In genomic region chr9:135950135-135950682, GRCh38 we compare ENCODE assay signal across 1 cellular context.
TF ChIP-seq lines count a peak whose summit lies in the region.

No MANE protein-coding gene starts in this region.

TF ChIP-seq in K562, 482 proteins besides CTCF, POLR2A, EP300 and RAD21 (continued from another document and continues in another):
- TF ChIP-seq CBX3 (IDR thresholded peaks at IDR 0.05; ENCODE audit: borderline replicate concordance in 1 of 2, low read length in 2 of 2) (peak in 1 of 2 experiments; percentile 49; a peak in 1 of 3 replicates), BCOR (IDR thresholded peaks at IDR 0.05) (peak; percentile 73; the same call in 1 of the 2 replicates), NFE2 (IDR thresholded peaks at IDR 0.05; ENCODE audit: low read depth) (no peak), KDM5B (IDR thresholded peaks at IDR 0.05; ENCODE audit: insufficient replicate concordance, low read depth, low read length) (peak; percentile 50), TARDBP (IDR thresholded peaks at IDR 0.05) (0 out of 2 replicates have a peak, but pooled peaks have one; percentile 13), ZNF75A (CRISPR knock-in tag; IDR thresholded peaks at IDR 0.05) (peak; percentile 42; the same call in 1 of the 2 replicates), ZNF764 (CRISPR knock-in tag; IDR thresholded peaks at IDR 0.05; ENCODE audit: low read depth) (no peak), ZNF766 (CRISPR knock-in tag; conservative IDR thresholded peaks at IDR 0.05) (peak; percentile 90), FOXJ2 (tag; IDR thresholded peaks at IDR 0.05) (0 out of 2 replicates have a peak, but pooled peaks have one; percentile 22), VEZF1 (CRISPR knock-in tag; IDR thresholded peaks at IDR 0.05) (peak; percentile 70), ZEB2 (IDR thresholded peaks at IDR 0.05) (peak; percentile 67), GTF2F1 (IDR thresholded peaks at IDR 0.05; ENCODE audit: low read depth, low read length) (no peak), BHLHE40 (IDR thresholded peaks at IDR 0.05; ENCODE audit: low read length) (peak; percentile 72), SPI1 (IDR thresholded peaks at IDR 0.05; ENCODE audit: borderline replicate concordance, low read depth, low read length) (peak; percentile 18; the same call in 1 of the 2 replicates), SMAD4 (CRISPR knock-in tag; conservative IDR thresholded peaks at IDR 0.05) (peak; percentile 92), SMARCA4 (IDR thresholded peaks at IDR 0.05) (peak; percentile 92), AFF1 (IDR thresholded peaks at IDR 0.05; ENCODE audit: low read depth in 1 of 2, partially characterized antibody in 2 of 2) (peak in 1 of 2 experiments; percentile 76), PHB2 (IDR thresholded peaks at IDR 0.05; ENCODE audit: low read depth) (peak; percentile 63; the same call in 1 of the 2 replicates), STAT5A (IDR thresholded peaks at IDR 0.05; ENCODE audit: borderline replicate concordance, low read length) (peak; percentile 94), ZFP30 (CRISPR knock-in tag; IDR thresholded peaks at IDR 0.05; ENCODE audit: borderline replicate concordance) (no peak), TCF7L2 (IDR thresholded peaks at IDR 0.05; ENCODE audit: low read depth, low read length) (no peak), ZNF165 (CRISPR knock-in tag; IDR thresholded peaks at IDR 0.05; ENCODE audit: borderline replicate concordance) (peak; percentile 68; the same call in 1 of the 2 replicates), DDX20 (tag; IDR thresholded peaks at IDR 0.05; ENCODE audit: low read depth) (0 out of 2 replicates have a peak, but pooled peaks have one; percentile 63), CTCFL (IDR thresholded peaks at IDR 0.05; ENCODE audit: borderline replicate concordance, insufficient read depth, low read depth, low read length, poor library complexity, severe bottlenecking) (no peak), HBP1 (CRISPR knock-in tag; IDR thresholded peaks at IDR 0.05) (peak; percentile 6; the same call in 1 of the 2 replicates), JUND (IDR thresholded peaks at IDR 0.05; ENCODE audit: borderline replicate concordance, low read depth, low read length) (peak; percentile 76), JUND (tag; IDR thresholded peaks at IDR 0.05; ENCODE audit: borderline replicate concordance, low read depth, low read length) (peak; percentile 79; the same call in 2 of the 3 replicates), ZNF76 (CRISPR knock-in tag; IDR thresholded peaks at IDR 0.05; ENCODE audit: borderline replicate concordance) (peak; percentile 21; the same call in 1 of the 2 replicates), CREB1 (IDR thresholded peaks at IDR 0.05) (0 out of 2 replicates have a peak, but pooled peaks have one; percentile 36), CREB1 (CRISPR knock-in tag; IDR thresholded peaks at IDR 0.05) (no peak), KLF1 (tag; IDR thresholded peaks at IDR 0.05) (no peak), SIN3A (IDR thresholded peaks at IDR 0.05; ENCODE audit: borderline replicate concordance in 2 of 2, control insufficient read depth in 1 of 2, low read depth in 2 of 2, low read length in 2 of 2) (peak in 1 of 2 experiments; percentile 30; a peak in 1 of 4 replicates), PBX2 (CRISPR knock-in tag; IDR thresholded peaks at IDR 0.05; ENCODE audit: low read depth) (no peak), PBX2 (tag; conservative IDR thresholded peaks at IDR 0.05; ENCODE audit: low read depth) (0 out of 2 replicates have a peak, but pooled peaks have one; percentile 9), ARNT (IDR thresholded peaks at IDR 0.05) (0 out of 4 replicates have a peak, but pooled peaks have one; percentile 62 to 74), MAZ (CRISPR knock-in tag; conservative IDR thresholded peaks at IDR 0.05 in 1 of 2, IDR thresholded peaks at IDR 0.05 in 1 of 2) (peak; percentile 40 to 68; a peak in 3 of 4 replicates), TAL1 (IDR thresholded peaks at IDR 0.05) (peak; percentile 93), HDAC1 (IDR thresholded peaks at IDR 0.05) (peak in 1 of 2 experiments; percentile 88; a peak in 2 of 4 replicates), RUNX1 (IDR thresholded peaks at IDR 0.05; ENCODE audit: low read depth) (peak; percentile 31; the same call in 1 of the 2 replicates), E2F6 (IDR thresholded peaks at IDR 0.05; ENCODE audit: borderline replicate concordance in 1 of 2, extremely low read depth in 1 of 2, insufficient read depth in 1 of 2, insufficient read length in 1 of 2, low read depth in 1 of 2, low read length in 1 of 2, poor library complexity in 1 of 2, severe bottlenecking in 1 of 2) (peak; percentile 36 to 80), USF1 (CRISPR knock-in tag; IDR thresholded peaks at IDR 0.05) (no peak), ZNF121 (CRISPR knock-in tag; conservative IDR thresholded peaks at IDR 0.05) (no peak), FOXP1 (CRISPR knock-in tag; IDR thresholded peaks at IDR 0.05) (0 out of 2 replicates have a peak, but pooled peaks have one; percentile 58), SIN3B (IDR thresholded peaks at IDR 0.05; ENCODE audit: low read depth) (no peak), DMBX1 (CRISPR knock-in tag; IDR thresholded peaks at IDR 0.05; ENCODE audit: borderline replicate concordance) (peak; percentile 95), FOXA3 (CRISPR knock-in tag; conservative IDR thresholded peaks at IDR 0.05 in 1 of 2, IDR thresholded peaks at IDR 0.05 in 1 of 2) (peak in 1 of 2 experiments; percentile 80; a peak in 2 of 4 replicates), CREM (IDR thresholded peaks at IDR 0.05; ENCODE audit: low read depth) (peak; percentile 75), SOX6 (IDR thresholded peaks at IDR 0.05) (peak; percentile 99), CXXC5 (CRISPR knock-in tag; IDR thresholded peaks at IDR 0.05) (peak; percentile 92)
